2 cellular contexts compared by ENCODE assay signal in genomic region chr4:40205259-40206198, GRCh38.
TF ChIP-seq lines count a peak whose summit lies in the region.

No MANE protein-coding gene starts in this region.

TF ChIP-seq in GM12891, 5 proteins besides CTCF, POLR2A, EP300 and RAD21 (continued from another document):
- no peak for TF ChIP-seq PAX5 (IDR thresholded peaks at IDR 0.05; ENCODE audit: insufficient read depth, low read length, severe bottlenecking)
- TF ChIP-seq POLR2AphosphoS5 (IDR thresholded peaks at IDR 0.05; ENCODE audit: low read depth, low read length): 0 out of 2 replicates have a peak, but pooled peaks have one; percentile 33
- peak; percentile 98 for TF ChIP-seq SPI1 (IDR thresholded peaks at IDR 0.05; ENCODE audit: low read depth, low read length)
TF ChIP-seq in GM12891: peak in this region for 3.

TF ChIP-seq in IMR-90, 13 proteins besides CTCF, POLR2A, EP300 and RAD21:
- TF ChIP-seq USF2 (IDR thresholded peaks at IDR 0.05; ENCODE audit: low read depth, low read length): no peak
- peak; percentile 28; the same call in 1 of the 2 replicates for TF ChIP-seq CEBPB (IDR thresholded peaks at IDR 0.05; ENCODE audit: low read depth, low read length)
